In genomic region chr2:182248898-182249297, GRCh38 we compare ENCODE assay signal across 20 cellular contexts.
DNase-seq lines count a peak whose midpoint lies in the region; ATAC-seq, FAIRE-seq and TF ChIP-seq lines count a peak whose summit lies in the region.
"Had no signal": no experiment of that assay in that cellular context is flagged by ENCODE, and none has a peak within 500 bp of the region (broad histone marks: within the 10 kb centered on the region; RNA-seq: fewer than 3 reads in every experiment).

No MANE protein-coding gene starts in this region.

- no peaks in the 10 kb centered on the region for H4K20me1 ChIP-seq in BLaER1
- H4K20me1 ChIP-seq in BLaER1 treated with 17β-estradiol and CSF1 and Interleukin-3, amounts not matched to agents 10 nM and 100 nM: no peaks in the 10 kb centered on the region
- no peaks in the 10 kb centered on the region for H4K20me1 ChIP-seq in GM12878 (ENCODE audit: control insufficient read depth, insufficient read depth)

- ATAC-seq in GM12878: peak; percentile 47; the same call in 2 of the 3 replicates
- no peak for ATAC-seq in GM19397 (IDR thresholded peaks at IDR 0.05; ENCODE audit: unreplicated experiment)
- ATAC-seq: HCT116 had no signal

- H3K4me3 ChIP-seq in BLaER1: no peak overlapping the region
- H3K4me3 ChIP-seq in BLaER1 treated with 17β-estradiol and CSF1 and Interleukin-3, amounts not matched to agents 10 nM and 100 nM: peak overlapping the region in 1 of 10 experiments; percentile 0; a peak in 1 of 20 replicates
- no peak overlapping the region for H3K4me3 ChIP-seq in GM12878
- no peak overlapping the region for H3K4me3 ChIP-seq in skeletal muscle tissue (ENCODE audit: low read length in 3 of 3)
- no peak overlapping the region for H3K4me3 ChIP-seq in prostate gland
- H3K4me3 ChIP-seq: SJSA1 had no signal

- H3K36me3 ChIP-seq in BLaER1 (no peaks in the 10 kb centered on the region), GM12878 (ENCODE audit: control insufficient read depth in 2 of 2, insufficient read depth in 2 of 2, low read length in 1 of 2) (no peaks in the 10 kb centered on the region), skeletal muscle tissue (ENCODE audit: control insufficient read depth in 3 of 3, insufficient read depth in 3 of 3, low read length in 3 of 3) (no peaks in the 10 kb centered on the region), prostate gland (no peaks in the 10 kb centered on the region)
- no peaks in the 10 kb centered on the region for H3K36me3 ChIP-seq in BLaER1 treated with 17β-estradiol and CSF1 and Interleukin-3, amounts not matched to agents 10 nM and 100 nM
- H3K36me3 ChIP-seq: SJSA1 had no signal

- TF ChIP-seq POLR2A in GM12878 (IDR thresholded peaks at IDR 0.05; ENCODE audit: low read depth, low read length): no peak
- TF ChIP-seq POLR2A in prostate gland (IDR thresholded peaks at IDR 0.05): no peak

- H3K9me3 ChIP-seq in BLaER1 (no peaks in the 10 kb centered on the region), GM12878 (replicated peaks; ENCODE audit: control insufficient read depth, insufficient read depth, low read length) (no peaks in the 10 kb centered on the region), skeletal muscle tissue (ENCODE audit: control insufficient read depth in 3 of 3, low read length in 3 of 3) (no peaks in the 10 kb centered on the region), prostate gland (no peaks in the 10 kb centered on the region)
- 0 out of 22 replicates have a peak, but pooled peaks cover 0 to 5% (median 0%) of the 10 kb centered on the region in 11 experiments for H3K9me3 ChIP-seq in BLaER1 treated with 17β-estradiol and CSF1 and Interleukin-3, amounts not matched to agents 10 nM and 100 nM (replicated peaks in 1 of 11)
- H3K9me3 ChIP-seq: SJSA1 had no signal

- H3K9ac ChIP-seq in BLaER1 (no peak overlapping the region), GM12878 (ENCODE audit: control insufficient read depth, insufficient read depth, low read length) (no peak overlapping the region), skeletal muscle tissue (ENCODE audit: low read depth in 1 of 3, low read length in 3 of 3) (no peak overlapping the region)
- peak overlapping the region in 3 of 11 experiments; percentile 11 to 49 (median 45); a peak in 4 of 22 replicates for H3K9ac ChIP-seq in BLaER1 treated with 17β-estradiol and CSF1 and Interleukin-3, amounts not matched to agents 10 nM and 100 nM

- no TSS peak for BruUV-seq in GM12878 (replicated peaks; lab: Mats Ljungman, UMichigan)

- H3K27me3 ChIP-seq in BLaER1 (no peaks in the 10 kb centered on the region), GM12878 (replicated peaks in 1 of 2; ENCODE audit: control insufficient read depth in 2 of 2, insufficient read depth in 2 of 2, low read length in 1 of 2) (no peaks in the 10 kb centered on the region), skeletal muscle tissue (ENCODE audit: control insufficient read depth in 3 of 3, insufficient read depth in 3 of 3, low read length in 3 of 3) (no peaks in the 10 kb centered on the region), prostate gland (replicated peaks; ENCODE audit: insufficient read depth) (no peaks in the 10 kb centered on the region)
- no peaks in the 10 kb centered on the region for H3K27me3 ChIP-seq in BLaER1 treated with 17β-estradiol and CSF1 and Interleukin-3, amounts not matched to agents 10 nM and 100 nM
- H3K27me3 ChIP-seq: SJSA1 had no signal

- TF ChIP-seq RAD21 in GM12878 (IDR thresholded peaks at IDR 0.05; ENCODE audit: insufficient read depth, low read depth, low read length): no peak

- no peaks in the 10 kb centered on the region for H3K79me2 ChIP-seq in GM12878 (ENCODE audit: control insufficient read depth, insufficient read depth, low read length)

- H3K4me2 ChIP-seq in BLaER1 (peak overlapping the region; percentile 70), GM12878 (ENCODE audit: control insufficient read depth, insufficient read depth) (no peak overlapping the region)
- peak overlapping the region; percentile 61 to 75 (median 68) for H3K4me2 ChIP-seq in BLaER1 treated with 17β-estradiol and CSF1 and Interleukin-3, amounts not matched to agents 10 nM and 100 nM

- POLR2A ChIA-PET in GM12878 (lab: Charles Lee): no interaction called here

- intact Hi-C loops in GM12878 (cut with micrococcal nuclease; ENCODE audit: unreplicated experiment): no loop called here
- intact Hi-C loops in prostate gland (cut with DNase I): no loop called here

- 79% methylated on average over 2 of the region's 2 CpGs for WGBS in GM12878 (ENCODE audit: insufficient coverage, insufficient replicate concordance, low lambda C conversion rate, missing lambda C conversion rate)
- 97% methylated on average over 2 of the region's 2 CpGs for WGBS in prostate gland

- H3K4me1 ChIP-seq in BLaER1 (peaks cover 26% of the 10 kb centered on the region), GM12878 (ENCODE audit: control insufficient read depth, insufficient read depth, low read length) (no peaks in the 10 kb centered on the region), skeletal muscle tissue (ENCODE audit: control insufficient read depth in 3 of 3, insufficient read depth in 3 of 3, low read length in 3 of 3) (peaks cover 0 to 9% (median 0%) of the 10 kb centered on the region in 3 donors), prostate gland (replicated peaks) (no peaks in the 10 kb centered on the region)
- H3K4me1 ChIP-seq in BLaER1 treated with 17β-estradiol and CSF1 and Interleukin-3, amounts not matched to agents 10 nM and 100 nM: peaks cover 16 to 26% (median 21%) of the 10 kb centered on the region in 10 experiments
- H3K4me1 ChIP-seq: SJSA1 had no signal

- H3K27ac ChIP-seq in BLaER1 (peak overlapping the region; percentile 49; the same call in 1 of the 2 replicates), GM12878 (ENCODE audit: control insufficient read depth, insufficient read depth) (no peak overlapping the region), skeletal muscle tissue (ENCODE audit: low read depth, low read length) (peak overlapping the region; percentile 46), prostate gland (no peak overlapping the region)
- peak overlapping the region; percentile 2 to 72 (median 25); a peak in 17 of 22 replicates for H3K27ac ChIP-seq in BLaER1 treated with 17β-estradiol and CSF1 and Interleukin-3, amounts not matched to agents 10 nM and 100 nM
- H3K27ac ChIP-seq: SJSA1 had no signal

- RAD21 ChIA-PET in GM12878 (lab: Charles Lee; ENCODE audit: unreplicated experiment): no interaction called here

- TF ChIP-seq CTCF in GM12878 (IDR thresholded peaks at IDR 0.05 in 2 of 3, conservative IDR thresholded peaks at IDR 0.05 in 1 of 3; ENCODE audit: control insufficient read depth in 2 of 3, extremely low read depth in 1 of 3, insufficient read depth in 1 of 3, low read depth in 3 of 3, low read length in 3 of 3): no peak
- TF ChIP-seq CTCF in prostate gland (IDR thresholded peaks at IDR 0.05): no peak

- in situ Hi-C loops in GM12878 (cut with MboI): no loop called here

- no peak for TF ChIP-seq EP300 in GM12878 (IDR thresholded peaks at IDR 0.05; ENCODE audit: borderline replicate concordance in 1 of 2, control insufficient read depth in 1 of 2, low read depth in 2 of 2, low read length in 2 of 2)

- DNase-seq in GM12878 (ENCODE audit: low read depth, low spot score): no peak
- DNase-seq in prostate gland (ENCODE audit: low spot score): no peak
- DNase-seq in SKM-1 (lab: John Stamatoyannopoulos, UW; ENCODE audit: unreplicated experiment): no peak
- DNase-seq: Calu3, NCI-H1048, NCI-H1417, NCI-H2029 treated with DMSO at 0.1 percent for 48 hours, NCI-H2227 treated with DMSO at 0.1 percent for 48 hours, NCI-H526 treated with DMSO at 0.1 percent for 48 hours, Right ventricle myocardium superior, RPMI8226 had no signal

- CTCF ChIA-PET in GM12878 (lab: Yijun Ruan, JAX): interaction anchor here (1.3 to 3.0 kb wide), 2 partner anchors 8 to 400 kb away, joined by 3 to 13 read pairs; no protein-coding TSS in a partner anchor

- no peak for FAIRE-seq in GM12878 (lab: Jason Lieb, UNC)
- FAIRE-seq: G401.6, GM12891, GM19239 had no signal

- SMC1A ChIA-PET in GM12878 (lab: Charles Lee; ENCODE audit: uncharacterized antibody, unreplicated experiment): interaction anchor here (1.5 kb wide), 1 partner anchor 64 kb away, joined by 3 read pairs; no protein-coding TSS in a partner anchor

- no peak overlapping the region for H2AFZ ChIP-seq in GM12878 (ENCODE audit: control insufficient read depth, low read depth, low read length)

TF ChIP-seq in GM12878, 131 proteins besides CTCF, POLR2A, EP300 and RAD21 (continues in another document):
- TF ChIP-seq KDM1A (IDR thresholded peaks at IDR 0.05; ENCODE audit: borderline replicate concordance) (no peak), ATF3 (IDR thresholded peaks at IDR 0.05; ENCODE audit: borderline replicate concordance, extremely low read depth, low read depth, low read length) (no peak), BRCA1 (IDR thresholded peaks at IDR 0.05; ENCODE audit: low read depth, low read length) (no peak), JUNB (IDR thresholded peaks at IDR 0.05) (no peak), REST (IDR thresholded peaks at IDR 0.05; ENCODE audit: low read depth, low read length) (no peak)

Comparison
In these comparisons a context has a peak if more than half of its experiments do, and no peak if none do; other contexts are left out.
1. H3K27ac ChIP-seq: peak in BLaER1 (single experiment), BLaER1 treated with 17β-estradiol and CSF1 and Interleukin-3, amounts not matched to agents 10 nM and 100 nM (11 of 11) and skeletal muscle tissue (single experiment); none in GM12878 (single experiment) and prostate gland (0 of 2).